In the genomic region with DNA sequence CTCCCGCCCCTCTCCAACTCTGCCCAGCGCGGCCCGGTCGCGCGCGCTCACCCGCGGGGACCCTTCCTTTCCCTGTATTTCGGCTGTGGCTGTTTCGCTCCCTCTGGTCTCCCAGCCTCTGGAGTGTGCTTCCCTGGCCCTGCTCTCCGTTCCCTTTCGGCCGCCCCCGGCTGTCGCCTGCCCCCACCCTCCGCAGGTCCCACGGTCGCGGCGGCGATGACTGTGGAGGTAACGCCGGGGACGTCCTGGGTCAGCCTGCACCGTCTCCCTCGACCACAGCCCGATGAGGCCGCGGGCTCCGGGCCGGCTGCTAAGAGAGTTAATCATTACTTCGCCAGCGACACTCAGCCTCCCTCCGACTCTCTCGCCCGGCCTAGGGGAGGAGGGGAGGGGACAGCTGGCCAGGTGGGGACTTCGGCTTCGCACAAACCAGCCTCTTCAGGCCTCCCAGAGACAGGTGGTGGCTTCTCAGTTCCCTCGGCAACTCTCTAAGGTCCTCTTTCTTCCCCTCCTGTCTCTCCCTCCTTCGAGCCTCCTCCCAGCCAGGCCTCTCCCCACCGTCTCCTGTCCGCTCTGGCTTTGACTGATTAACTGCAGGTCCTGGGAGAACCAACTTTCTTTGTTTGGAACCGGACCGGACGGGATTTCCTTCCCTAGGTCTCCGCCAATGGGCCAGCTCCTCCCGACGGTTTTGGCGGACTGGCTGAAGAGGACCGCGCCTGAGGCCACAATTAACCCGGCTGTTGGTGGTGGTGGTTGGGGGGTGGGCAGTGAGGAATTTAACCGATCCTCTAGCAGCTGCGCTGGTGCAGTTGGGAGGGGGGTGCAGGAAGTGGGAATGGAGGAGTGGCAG, we compare ENCODE assay signal across 15 cellular contexts. TPM values are rescaled to one million over a fixed set of nuclear protein-coding genes. Genes with fewer than 3 reads are reported as not detected.
DNase-seq lines count a peak whose midpoint lies in the region; ATAC-seq, FAIRE-seq and TF ChIP-seq lines count a peak whose summit lies in the region.
"Had no signal": no experiment of that assay in that cellular context is flagged by ENCODE, and none has a peak within 500 bp of the region (broad histone marks: within the 10 kb centered on the region; RNA-seq: fewer than 3 reads in every experiment).

No MANE protein-coding gene starts in this region.

- H2BK20ac ChIP-seq in H1 (ENCODE audit: low read length) = no peak overlapping the region

- peak overlapping the region; percentile 2 for H3K9ac ChIP-seq in HUES6 (ENCODE audit: low read length)
- no peak overlapping the region for H3K9ac ChIP-seq in H1 (replicated peaks in 1 of 4; ENCODE audit: extremely low read depth in 1 of 4, low read depth in 3 of 4, low read length in 3 of 4)
- no peak overlapping the region for H3K9ac ChIP-seq in neural cell (ENCODE audit: low read length)

- no peaks in the 10 kb centered on the region for H3K79me2 ChIP-seq in H1 (ENCODE audit: control insufficient read depth in 1 of 2, insufficient read depth in 2 of 2, low read length in 2 of 2)
- H3K79me2 ChIP-seq in neural cell (replicated peaks; ENCODE audit: insufficient read depth, low read length) = no peaks in the 10 kb centered on the region

- H3K4me3 ChIP-seq in HUES6 (ENCODE audit: low read depth, low read length) (peak overlapping the region; percentile 36), H1 (ENCODE audit: extremely low read depth in 1 of 4, insufficient read depth in 2 of 4, low read depth in 3 of 4, low read length in 4 of 4) (peak overlapping the region in 1 of 4 experiments; percentile 45; a peak in 2 of 8 replicates), neural cell (ENCODE audit: low read length) (no peak overlapping the region)

- H2AFZ ChIP-seq in H1 (ENCODE audit: low read length) (no peak overlapping the region), neural cell (ENCODE audit: low read depth, low read length) (no peak overlapping the region)

- POLR2A ChIA-PET in H1 (lab: Charles Lee; ENCODE audit: partially characterized antibody) = interaction anchor here (0.6 to 3.1 kb wide), 3 partner anchors 16 to 177 kb away, joined by 4 to 18 read pairs (median 4); no protein-coding TSS in a partner anchor

- H3K56ac ChIP-seq in H1 (replicated peaks; ENCODE audit: insufficient read length, low read depth, low read length) = no peak overlapping the region

- no peak overlapping the region for H2AK5ac ChIP-seq in H1 (ENCODE audit: low read depth, low read length)

- in situ Hi-C loops in Caki2 (cut with HindIII; ENCODE audit: low pct_unique_long_range_greater_than_20kb, low sequenced_read_pairs) = no loop called here

- no peaks in the 10 kb centered on the region for H3K9me2 ChIP-seq in neural cell (ENCODE audit: insufficient read depth, low read length)

- CTCF ChIA-PET in H1 (lab: Charles Lee; ENCODE audit: partially characterized antibody) = interaction anchor here (0.8 to 7.5 kb wide), 24 partner anchors 8 to 481 kb away, joined by 3 to 110 read pairs (median 6); a partner anchor contains a TSS

- H3K36me3 ChIP-seq in HUES6 (ENCODE audit: control insufficient read depth, insufficient read depth, low read length) = no peaks in the 10 kb centered on the region
- H3K36me3 ChIP-seq in H1 (ENCODE audit: control insufficient read depth in 2 of 4, insufficient read depth in 4 of 4, low read length in 3 of 4) = peaks cover 0 to 9% (median 0%) of the 10 kb centered on the region in 4 experiments; a peak in 1 of 8 replicates
- H3K36me3 ChIP-seq in neural cell (ENCODE audit: insufficient read depth, low read length) = no peaks in the 10 kb centered on the region

- peaks cover 65% of the 10 kb centered on the region for H3K4me1 ChIP-seq in HUES6 (ENCODE audit: control insufficient read depth, insufficient read depth, low read length)
- H3K4me1 ChIP-seq in H1 (replicated peaks in 1 of 4; ENCODE audit: control insufficient read depth in 3 of 4, insufficient read depth in 4 of 4, low read length in 3 of 4) = peaks cover 0 to 36% (median 29%) of the 10 kb centered on the region in 4 experiments; a peak in 6 of 7 replicates

- TF ChIP-seq RAD21 in H1 (IDR thresholded peaks at IDR 0.05 in 1 of 2, conservative IDR thresholded peaks at IDR 0.05 in 1 of 2; ENCODE audit: low read depth in 2 of 2, low read length in 2 of 2) = no peak
- no peak for TF ChIP-seq RAD21 in neural cell (conservative IDR thresholded peaks at IDR 0.05)

- no peaks in the 10 kb centered on the region for H3K9me3 ChIP-seq in HUES6 (ENCODE audit: control insufficient read depth, insufficient read depth, low read depth, low read length)
- no peaks in the 10 kb centered on the region for H3K9me3 ChIP-seq in H1 (ENCODE audit: insufficient read depth in 2 of 2, low read depth in 1 of 2, low read length in 1 of 2)
- H3K9me3 ChIP-seq in neural cell (ENCODE audit: low read length) = no peaks in the 10 kb centered on the region

- no peak for TF ChIP-seq POLR2A in H1 (IDR thresholded peaks at IDR 0.05; ENCODE audit: control extremely low read depth in 1 of 2, low read depth in 2 of 2, low read length in 2 of 2)

- H3K4me2 ChIP-seq in H1 (ENCODE audit: insufficient read depth in 1 of 2, low read depth in 2 of 2, low read length in 2 of 2) = peak overlapping the region; percentile 37 to 50
- H3K4me2 ChIP-seq in neural cell (ENCODE audit: low read length) = no peak overlapping the region

- H3K18ac ChIP-seq in H1 (ENCODE audit: extremely low read depth, low read length) = peak overlapping the region; percentile 60

- H4K8ac ChIP-seq in H1 (ENCODE audit: extremely low read depth, insufficient read depth, low read length) = no peak overlapping the region; the same call in 1 of the 2 replicates

- peaks cover 24 to 27% of the 10 kb centered on the region in 2 experiments for H4K20me1 ChIP-seq in H1 (replicated peaks in 1 of 2; ENCODE audit: control insufficient read depth in 1 of 2, insufficient read depth in 2 of 2, low read length in 2 of 2)
- no peaks in the 10 kb centered on the region for H4K20me1 ChIP-seq in neural cell (ENCODE audit: insufficient read depth)

- TF ChIP-seq EP300 in H1 (IDR thresholded peaks at IDR 0.05; ENCODE audit: borderline replicate concordance in 1 of 2, low read depth in 2 of 2, low read length in 2 of 2) (no peak), neural cell (conservative IDR thresholded peaks at IDR 0.05; ENCODE audit: poor library complexity, severe bottlenecking) (no peak)

- no peak overlapping the region for H3K14ac ChIP-seq in H1 (ENCODE audit: insufficient read length)

- peaks cover 8% of the 10 kb centered on the region; the same call in 1 of the 2 replicates for H3K23me2 ChIP-seq in H1 (ENCODE audit: low read depth, low read length)

- no peak overlapping the region for H2BK15ac ChIP-seq in H1 (ENCODE audit: low read length)

- ATAC-seq in HG02678 (IDR thresholded peaks at IDR 0.05; ENCODE audit: unreplicated experiment) (no peak), HG03108 (IDR thresholded peaks at IDR 0.05; ENCODE audit: unreplicated experiment) (no peak)
- ATAC-seq: PC-3 had no signal

- H4K91ac ChIP-seq in H1 (replicated peaks; ENCODE audit: insufficient read length, low read length) = no peak overlapping the region

- FAIRE-seq in H1 (lab: Jason Lieb, UNC) = no peak

- peak overlapping the region; percentile 66; the same call in 1 of the 2 replicates for H2BK5ac ChIP-seq in H1 (ENCODE audit: low read depth, low read length)

- WGBS in H1 (ENCODE audit: extremely low coverage in 1 of 2, insufficient coverage in 1 of 2, insufficient read length in 1 of 2, insufficient replicate concordance in 2 of 2, low coverage in 1 of 2, low lambda C conversion rate in 2 of 2, missing lambda C conversion rate in 1 of 2), 2 experiments = 3% methylated on average over 29 of the region's 56 CpGs; no CpG with 5 or more reads in 1 of the 2 experiments

- peak; percentile 76 for DNase-seq in Caki2 (ENCODE audit: low read depth)
- DNase-seq in H1 (ENCODE audit: low read depth in 1 of 2, low spot score in 2 of 2) = peak in 1 of 2 experiments; percentile 77
- DNase-seq in cerebellum (ENCODE audit: low spot score) = no peak
- no peak for DNase-seq in activated naive CD4-positive, alpha-beta T cell treated with Interleukin-2 at 50 U/mL for 16 hours
- DNase-seq: activated T-cell treated with anti-CD3 and anti-CD28 coated beads for 4 hours; CD4-positive, alpha-beta T cell; erythroblast; NCI-H187; occipital lobe; PC-3 had no signal

- TF ChIP-seq CTCF in H1 (IDR thresholded peaks at IDR 0.05; ENCODE audit: control extremely low read depth in 1 of 3, insufficient read depth in 1 of 3, low read depth in 1 of 3, low read length in 3 of 3) (no peak), neural cell (IDR thresholded peaks at IDR 0.05; ENCODE audit: poor library complexity, severe bottlenecking) (no peak)

- H2BK12ac ChIP-seq in H1 (ENCODE audit: low read depth, low read length) = peak overlapping the region; percentile 72; the same call in 1 of the 2 replicates

- no peaks in the 10 kb centered on the region for H3K79me1 ChIP-seq in H1 (ENCODE audit: low read depth, low read length)

- no peak overlapping the region for H3K23ac ChIP-seq in H1 (ENCODE audit: insufficient read length)

- H3K27me3 ChIP-seq in HUES6 (ENCODE audit: control insufficient read depth, insufficient read depth, low read length) (peaks cover 100% of the 10 kb centered on the region), H1 (replicated peaks in 1 of 4; ENCODE audit: control insufficient read depth in 3 of 4, extremely low read depth in 1 of 4, insufficient read depth in 3 of 4, low read length in 3 of 4) (peaks cover 90 to 100% (median 100%) of the 10 kb centered on the region in 4 experiments), neural cell (ENCODE audit: insufficient read depth, low read depth, low read length) (peaks cover 100% of the 10 kb centered on the region)

- H3F3A ChIP-seq in neural cell (ENCODE audit: insufficient read depth, low read length, poor library complexity, severe bottlenecking) = no peaks in the 10 kb centered on the region

- H3K27ac ChIP-seq in HUES6 (ENCODE audit: low read depth, low read length) (no peak overlapping the region), H1 (ENCODE audit: low read depth, low read length) (no peak overlapping the region), neural cell (ENCODE audit: low read length) (no peak overlapping the region)

- no peak overlapping the region for H2BK120ac ChIP-seq in H1 (replicated peaks; ENCODE audit: low read depth, low read length)

- H4K5ac ChIP-seq in H1 (ENCODE audit: insufficient read length, low read depth, low read length) = no peak overlapping the region

- no peak overlapping the region for H3K4ac ChIP-seq in H1 (replicated peaks; ENCODE audit: insufficient read length, low read depth, low read length)

RNA-seq across cellular contexts. Expression of a gene that starts 5.6 kb away (rescaled TPM):
- total RNA-seq in Caki2 (2014; rRNA removed; shearing (Covaris generic); ENCODE audit: low replicate concordance) = not detected in 2 replicates
- not detected in 2 replicates for total RNA-seq in H1 (2021; fragmentation: NEBNext Ultra II Directional; extraction: Animal tissue kit (Norgen Biotek cat#: 25700))
- polyA plus RNA-seq in H1 (2011; rRNA removed) = 0.02 TPM in 1 of 2 replicates, not detected in the other
- not detected for polyA plus RNA-seq in H1 (2011; cell fraction: cytosol; rRNA removed)
- polyA plus RNA-seq in H1 (2011; cell fraction: nucleus; rRNA removed) = not detected
- 0.05 TPM in 1 of 4 replicates, not detected in the others for polyA plus RNA-seq in H1 (2012, experiment 1 of 2)
- not detected for polyA plus RNA-seq in H1 (2012, experiment 2 of 2)
- polyA plus RNA-seq in H1 (2013, experiment 1 of 2) = not detected
- 0.06 TPM for polyA plus RNA-seq in H1 (2013, experiment 2 of 2)
- not detected in 2 replicates for polyA minus RNA-seq in H1 (2011; rRNA and poly(A)+ RNA removed)
- polyA minus RNA-seq in H1 (2011; cell fraction: cytosol; rRNA and poly(A)+ RNA removed) = not detected
- polyA minus RNA-seq in H1 (2011; cell fraction: nucleus; rRNA and poly(A)+ RNA removed) = not detected
- polyA plus RNA-seq in neural cell = not detected in 2 replicates
- polyA minus RNA-seq in neural cell = not detected in 2 replicates
- 13.2 TPM for total RNA-seq in cerebellum
- total RNA-seq: CD4-positive, alpha-beta T cell; occipital lobe; PC-3; subcutaneous adipose tissue had no signal

Comparison
In these comparisons a context has a peak if more than half of its experiments do, and no peak if none do; other contexts are left out.
1. RNA of a gene that starts 5.6 kb away (total RNA-seq): 13.2 TPM in cerebellum (single experiment); not detected in Caki2 and not detected in H1; every median in the first group is over 10 times any median in the second.